Comparison of ENCODE assay signal across 13 cellular contexts in the genomic region with DNA sequence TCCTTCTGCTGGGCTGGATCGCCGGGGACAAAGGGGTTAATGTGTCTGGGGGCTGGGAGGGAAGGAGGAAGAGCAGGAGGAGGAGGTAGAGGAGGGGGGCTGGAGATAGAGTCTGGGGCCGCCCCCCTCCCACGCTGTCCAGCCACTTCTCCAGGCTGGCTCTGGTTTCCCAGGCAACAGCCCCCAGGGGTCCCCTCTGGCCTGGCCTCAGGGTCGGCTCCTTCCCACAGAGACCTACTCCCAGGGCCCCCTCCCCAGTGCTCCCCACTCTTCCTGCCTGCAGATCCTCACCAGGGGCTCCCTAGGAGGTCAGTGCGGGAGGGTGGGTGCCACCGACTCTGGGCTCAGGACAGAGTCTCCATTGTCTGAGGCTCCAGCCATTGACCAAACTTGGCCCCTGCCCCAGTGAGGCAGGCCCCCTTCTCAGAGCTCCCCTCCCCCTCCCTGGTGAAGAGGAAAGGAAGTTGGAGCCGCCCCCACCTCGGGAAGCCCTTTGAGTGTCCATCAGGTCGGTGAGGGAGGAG. TPM values are rescaled to one million over a fixed set of nuclear protein-coding genes. Genes with fewer than 3 reads are reported as not detected.
A peak's percentile ranks its signal among the peaks of the same experiment; 100 is the strongest.
DNase-seq lines count a peak whose midpoint lies in the region; ATAC-seq and TF ChIP-seq lines count a peak whose summit lies in the region.
"Had no signal": no experiment of that assay in that cellular context is flagged by ENCODE, and none has a peak within 500 bp of the region (broad histone marks: within the 10 kb centered on the region; RNA-seq: fewer than 3 reads in every experiment).

No MANE protein-coding gene starts in this region.

- peaks cover 5% of the 10 kb centered on the region; the same call in 1 of the 2 replicates for H3F3A ChIP-seq in GM23338 (replicated peaks; ENCODE audit: low read depth)

- H3K9me3 ChIP-seq in left lung: no peaks in the 10 kb centered on the region
- H3K9me3 ChIP-seq: neutrophil had no signal

- H3K4me1 ChIP-seq in GM23338 (ENCODE audit: insufficient read depth): peaks cover 56% of the 10 kb centered on the region
- H3K4me1 ChIP-seq in left lung: peaks cover 2 to 21% of the 10 kb centered on the region in 2 donors

- H4K20me1 ChIP-seq in GM23338 (replicated peaks; ENCODE audit: insufficient read depth): peaks cover 6% of the 10 kb centered on the region; the same call in 1 of the 2 replicates

- peaks cover 98% of the 10 kb centered on the region for H3K79me2 ChIP-seq in GM23338 (replicated peaks; ENCODE audit: insufficient read depth)

- H3K27ac ChIP-seq in GM23338 (ENCODE audit: low read depth) (peak overlapping the region; percentile 69; the same call in 1 of the 2 replicates), layer of hippocampus (ENCODE audit: low read depth, low read length) (peak overlapping the region; percentile 74), left lung (no peak overlapping the region)
- H3K27ac ChIP-seq: neutrophil had no signal

- intact Hi-C loops in left lung (cut with DNase I): no loop called here

- H3K27ac Mint-ChIP-seq in GM23338 (peak overlapping the region; percentile 72; the same call in 1 of the 2 replicates), chondrocyte (ENCODE audit: unreplicated experiment) (peak overlapping the region; percentile 75)
- H3K27ac Mint-ChIP-seq: activated naive CD8-positive, alpha-beta T cell had no signal

- ATAC-seq in GM23338: peak; percentile 36
- ATAC-seq in GM21786 (IDR thresholded peaks at IDR 0.05; ENCODE audit: unreplicated experiment): no peak
- ATAC-seq in left lung: no peak
- no peak for ATAC-seq in GM18861 (IDR thresholded peaks at IDR 0.05; ENCODE audit: unreplicated experiment)

- H3K9me2 ChIP-seq in GM23338 (ENCODE audit: insufficient read depth): no peaks in the 10 kb centered on the region

- H3K4me2 ChIP-seq in GM23338: peak overlapping the region; percentile 67

- no peaks in the 10 kb centered on the region for H3K27me3 ChIP-seq in GM23338 (ENCODE audit: insufficient read depth)
- no peaks in the 10 kb centered on the region for H3K27me3 ChIP-seq in layer of hippocampus (ENCODE audit: control insufficient read depth, insufficient read depth, low read length)
- H3K27me3 ChIP-seq in left lung: peaks cover 0 to 10% of the 10 kb centered on the region in 2 donors

- H3K36me3 ChIP-seq in GM23338 (ENCODE audit: insufficient read depth) (no peaks in the 10 kb centered on the region), left lung (no peaks in the 10 kb centered on the region)
- H3K36me3 ChIP-seq: neutrophil had no signal

- TF ChIP-seq CTCF in GM23338 (conservative IDR thresholded peaks at IDR 0.05; ENCODE audit: low read depth in 2 of 2): no peak
- TF ChIP-seq CTCF in chondrocyte (IDR thresholded peaks at IDR 0.05): no peak
- TF ChIP-seq CTCF in left lung (IDR thresholded peaks at IDR 0.05): no peak

- H3K9me3 Mint-ChIP-seq in GM23338 (no peaks in the 10 kb centered on the region), chondrocyte (ENCODE audit: low read depth) (peaks cover 6% of the 10 kb centered on the region)

- peaks cover 29% of the 10 kb centered on the region for H3K27me3 Mint-ChIP-seq in GM23338 (ENCODE audit: insufficient read depth, low read depth, poor library complexity)
- no peaks in the 10 kb centered on the region for H3K27me3 Mint-ChIP-seq in chondrocyte (ENCODE audit: low read depth)

- H3K4me3 Mint-ChIP-seq in GM23338 (peak overlapping the region; percentile 53; the same call in 2 of the 3 replicates), chondrocyte (ENCODE audit: unreplicated experiment) (peak overlapping the region; percentile 19)
- H3K4me3 Mint-ChIP-seq: activated naive CD8-positive, alpha-beta T cell had no signal

- TF ChIP-seq POLR2A in erythroblast (IDR thresholded peaks at IDR 0.05; ENCODE audit: low read length): no peak

- DNase-seq in GM23338 (ENCODE audit: low spot score) (no peak), chondrocyte (ENCODE audit: low spot score) (no peak), retina (peak; percentile 82), left lung (no peak), erythroblast (lab: John Stamatoyannopoulos, UW) (no peak)
- DNase-seq: EL; stimulated activated CD8-positive, alpha-beta memory T cell treated with anti-CD3 and anti-CD28 coated beads, Interleukin-4, amount 100 ng/mL, for 48 hours had no signal

- H3K4me3 ChIP-seq in GM23338 (0 out of 2 replicates have a peak overlapping the region, but pooled peaks have one; percentile 17), left lung (no peak overlapping the region)
- H3K4me3 ChIP-seq: SK-N-MC had no signal

- H3K4me1 Mint-ChIP-seq in GM23338: peaks cover 78% of the 10 kb centered on the region
- H3K4me1 Mint-ChIP-seq in chondrocyte (ENCODE audit: low read depth): peaks cover 60% of the 10 kb centered on the region

- no peaks in the 10 kb centered on the region; the same call in 1 of the 3 replicates for H3K36me3 Mint-ChIP-seq in GM23338 (ENCODE audit: low read depth)
- H3K36me3 Mint-ChIP-seq in chondrocyte (ENCODE audit: low read depth): no peaks in the 10 kb centered on the region
- H3K36me3 Mint-ChIP-seq: activated naive CD8-positive, alpha-beta T cell had no signal

- no peak overlapping the region for H2AFZ ChIP-seq in GM23338

TF ChIP-seq in GM23338, 12 proteins besides CTCF, POLR2A, EP300 and RAD21 (continues in another document):
- TF ChIP-seq EZH2 (IDR thresholded peaks at IDR 0.05; ENCODE audit: low read depth, unreplicated experiment): no peak
- no peak for TF ChIP-seq NANOG (IDR thresholded peaks at IDR 0.05; ENCODE audit: borderline replicate concordance)
- TF ChIP-seq, protein P1, sequence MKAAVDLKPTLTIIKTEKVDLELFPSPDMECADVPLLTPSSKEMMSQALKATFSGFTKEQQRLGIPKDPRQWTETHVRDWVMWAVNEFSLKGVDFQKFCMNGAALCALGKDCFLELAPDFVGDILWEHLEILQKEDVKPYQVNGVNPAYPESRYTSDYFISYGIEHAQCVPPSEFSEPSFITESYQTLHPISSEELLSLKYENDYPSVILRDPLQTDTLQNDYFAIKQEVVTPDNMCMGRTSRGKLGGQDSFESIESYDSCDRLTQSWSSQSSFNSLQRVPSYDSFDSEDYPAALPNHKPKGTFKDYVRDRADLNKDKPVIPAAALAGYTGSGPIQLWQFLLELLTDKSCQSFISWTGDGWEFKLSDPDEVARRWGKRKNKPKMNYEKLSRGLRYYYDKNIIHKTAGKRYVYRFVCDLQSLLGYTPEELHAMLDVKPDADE (IDR thresholded peaks at IDR 0.05): no peak
- no peak for TF ChIP-seq ZNF331 (CRISPR knock-in tag; IDR thresholded peaks at IDR 0.05; ENCODE audit: low read depth)
- no peak for TF ChIP-seq STAT1 (IDR thresholded peaks at IDR 0.05; ENCODE audit: unreplicated experiment)
- TF ChIP-seq POLR2AphosphoS5 (IDR thresholded peaks at IDR 0.05; ENCODE audit: low read depth): no peak
- TF ChIP-seq JUNB (IDR thresholded peaks at IDR 0.05; ENCODE audit: unreplicated experiment): no peak
- TF ChIP-seq, protein P2, sequence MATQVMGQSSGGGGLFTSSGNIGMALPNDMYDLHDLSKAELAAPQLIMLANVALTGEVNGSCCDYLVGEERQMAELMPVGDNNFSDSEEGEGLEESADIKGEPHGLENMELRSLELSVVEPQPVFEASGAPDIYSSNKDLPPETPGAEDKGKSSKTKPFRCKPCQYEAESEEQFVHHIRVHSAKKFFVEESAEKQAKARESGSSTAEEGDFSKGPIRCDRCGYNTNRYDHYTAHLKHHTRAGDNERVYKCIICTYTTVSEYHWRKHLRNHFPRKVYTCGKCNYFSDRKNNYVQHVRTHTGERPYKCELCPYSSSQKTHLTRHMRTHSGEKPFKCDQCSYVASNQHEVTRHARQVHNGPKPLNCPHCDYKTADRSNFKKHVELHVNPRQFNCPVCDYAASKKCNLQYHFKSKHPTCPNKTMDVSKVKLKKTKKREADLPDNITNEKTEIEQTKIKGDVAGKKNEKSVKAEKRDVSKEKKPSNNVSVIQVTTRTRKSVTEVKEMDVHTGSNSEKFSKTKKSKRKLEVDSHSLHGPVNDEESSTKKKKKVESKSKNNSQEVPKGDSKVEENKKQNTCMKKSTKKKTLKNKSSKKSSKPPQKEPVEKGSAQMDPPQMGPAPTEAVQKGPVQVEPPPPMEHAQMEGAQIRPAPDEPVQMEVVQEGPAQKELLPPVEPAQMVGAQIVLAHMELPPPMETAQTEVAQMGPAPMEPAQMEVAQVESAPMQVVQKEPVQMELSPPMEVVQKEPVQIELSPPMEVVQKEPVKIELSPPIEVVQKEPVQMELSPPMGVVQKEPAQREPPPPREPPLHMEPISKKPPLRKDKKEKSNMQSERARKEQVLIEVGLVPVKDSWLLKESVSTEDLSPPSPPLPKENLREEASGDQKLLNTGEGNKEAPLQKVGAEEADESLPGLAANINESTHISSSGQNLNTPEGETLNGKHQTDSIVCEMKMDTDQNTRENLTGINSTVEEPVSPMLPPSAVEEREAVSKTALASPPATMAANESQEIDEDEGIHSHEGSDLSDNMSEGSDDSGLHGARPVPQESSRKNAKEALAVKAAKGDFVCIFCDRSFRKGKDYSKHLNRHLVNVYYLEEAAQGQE (IDR thresholded peaks at IDR 0.05; ENCODE audit: unreplicated experiment): no peak
- TF ChIP-seq EZH2phosphoT487 (IDR thresholded peaks at IDR 0.05; ENCODE audit: unreplicated experiment): no peak
- TF ChIP-seq ZNF114 (CRISPR knock-in tag; IDR thresholded peaks at IDR 0.05): no peak

RNA-seq across cellular contexts. Expression of a gene that starts 34.1 kb away (rescaled TPM):
- 37.9 and 46.8 TPM in 2 replicates for total RNA-seq in GM23338 (2014; rRNA removed; shearing (Covaris generic))
- 12.1 and 13.4 TPM in 2 replicates for polyA plus RNA-seq in GM23338 (2016; fragmentation: Nextera tagmentation; extraction: Ambion mirVana)
- 27.3 to 40.6 TPM (median 40.0 TPM) in 3 replicates for total RNA-seq in chondrocyte
- total RNA-seq in left lung: 10 to 100 TPM; 26.5 to 39.6 TPM

Comparison
In these comparisons a context has a peak if more than half of its experiments do, and no peak if none do; other contexts are left out.
1. H3K27ac ChIP-seq: peak in GM23338 (single experiment) and layer of hippocampus (single experiment); none in left lung (0 of 2).